In genomic region chr2:42874838-42875801, GRCh38 we compare ENCODE assay signal across 13 cellular contexts.
DNase-seq lines count a peak whose midpoint lies in the region; ATAC-seq and TF ChIP-seq lines count a peak whose summit lies in the region.
"Had no signal": no experiment of that assay in that cellular context is flagged by ENCODE, and none has a peak within 500 bp of the region (broad histone marks: within the 10 kb centered on the region; RNA-seq: fewer than 3 reads in every experiment).

No MANE protein-coding gene starts in this region.

- H3K36me3 ChIP-seq in heart left ventricle = no peaks in the 10 kb centered on the region
- no peaks in the 10 kb centered on the region for H3K36me3 ChIP-seq in tibial artery
- no peaks in the 10 kb centered on the region for H3K36me3 ChIP-seq in MG63

- H3K4me1 Mint-ChIP-seq in nephron (peaks cover 27% of the 10 kb centered on the region), glutamatergic neuron (ENCODE audit: low read depth, unreplicated experiment) (no peaks in the 10 kb centered on the region)

- H3K4me3 Mint-ChIP-seq in nephron (no peak overlapping the region), glutamatergic neuron (ENCODE audit: unreplicated experiment) (no peak overlapping the region)

- H3K27ac Mint-ChIP-seq in nephron (peak overlapping the region; percentile 37 to 65 (median 46)), glutamatergic neuron (ENCODE audit: unreplicated experiment) (no peak overlapping the region)

- intact Hi-C loops in heart left ventricle (cut with DNase I) = loop anchor here in 5 of 10 donors (2.0 to 10.0 kb wide), 3 partner anchors 50 to 52 kb away; no protein-coding TSS in a partner anchor
- intact Hi-C loops in tibial artery (cut with DNase I; ENCODE audit: low total_unique reads) = no loop called here

- TF ChIP-seq CTCF in heart left ventricle (IDR thresholded peaks at IDR 0.05) (no peak), nephron (IDR thresholded peaks at IDR 0.05; ENCODE audit: unreplicated experiment in 3 of 3) (no peak), tibial artery (IDR thresholded peaks at IDR 0.05) (no peak), glutamatergic neuron (IDR thresholded peaks at IDR 0.05; ENCODE audit: partially characterized antibody, unreplicated experiment) (no peak)

- H3K4me3 ChIP-seq in heart left ventricle (no peak overlapping the region), tibial artery (no peak overlapping the region), MG63 (no peak overlapping the region)

- DNase-seq in caudate nucleus (lab: John Stamatoyannopoulos, UW) (no peak), heart left ventricle (peak; percentile 75 to 84 (median 77)), tibial artery (peak; percentile 75 to 88), MG63 (no peak), glutamatergic neuron (no peak)
- no peak for DNase-seq in effector CD4-positive, alpha-beta T cell
- DNase-seq: activated T-cell treated with anti-CD3 and anti-CD28 coated beads, Interleukin-2, amount 50 U/mL, for 1 hour; anterior cingulate cortex; MM.1S; NCI-H524 treated with DMSO at 0.1 percent for 48 hours had no signal

- H3K27me3 Mint-ChIP-seq in nephron (ENCODE audit: low read depth) = no peaks in the 10 kb centered on the region
- H3K27me3 Mint-ChIP-seq in glutamatergic neuron (ENCODE audit: unreplicated experiment) = no peaks in the 10 kb centered on the region

- H3K9me3 ChIP-seq in heart left ventricle (no peaks in the 10 kb centered on the region), tibial artery (no peaks in the 10 kb centered on the region), MG63 (0 out of 2 replicates have a peak, but pooled peaks cover 2% of the 10 kb centered on the region)

- H3K27ac ChIP-seq in caudate nucleus (ENCODE audit: low read depth, low read length) (peak overlapping the region; percentile 40), heart left ventricle (peak overlapping the region; percentile 74 to 93 (median 84)), tibial artery (peak overlapping the region; percentile 82 to 87)
- H3K27ac ChIP-seq: epithelial cell of prostate had no signal

- ATAC-seq in heart left ventricle = peak; percentile 56 to 85 (median 76)
- ATAC-seq in GM21447 (IDR thresholded peaks at IDR 0.05; ENCODE audit: unreplicated experiment) = no peak

- H3K4me1 ChIP-seq in heart left ventricle = peaks cover 6 to 80% (median 61%) of the 10 kb centered on the region in 12 donors
- peaks cover 0 to 44% (median 29%) of the 10 kb centered on the region in 4 donors for H3K4me1 ChIP-seq in tibial artery

- H3K36me3 Mint-ChIP-seq in nephron (ENCODE audit: low read depth) = no peaks in the 10 kb centered on the region
- no peaks in the 10 kb centered on the region for H3K36me3 Mint-ChIP-seq in glutamatergic neuron (ENCODE audit: unreplicated experiment)

- 50 to 64% (median 52%) methylated on average over 21 to 22 of the region's 22 CpGs for whole genome bisulfite sequencing in heart left ventricle, 4 donors

- no peaks in the 10 kb centered on the region for H3K27me3 ChIP-seq in heart left ventricle
- H3K27me3 ChIP-seq in tibial artery = no peaks in the 10 kb centered on the region
- no peaks in the 10 kb centered on the region for H3K27me3 ChIP-seq in MG63

- no peak for TF ChIP-seq POLR2A in heart left ventricle (IDR thresholded peaks at IDR 0.05)

- no peaks in the 10 kb centered on the region for H3K9me3 Mint-ChIP-seq in nephron
- no peaks in the 10 kb centered on the region for H3K9me3 Mint-ChIP-seq in glutamatergic neuron (ENCODE audit: unreplicated experiment)

Comparison
In these comparisons a context has a peak if more than half of its experiments do, and no peak if none do; other contexts are left out.
1. DNase-seq: peak in heart left ventricle (5 of 5) and tibial artery (2 of 2); none in caudate nucleus (0 of 61), effector CD4-positive, alpha-beta T cell (single experiment), MG63 (single experiment) and glutamatergic neuron (single experiment).
2. Peak in every context shown above with its lines, with median percentiles within 50 percentile points of each other: H3K27ac ChIP-seq.